21 cellular contexts compared by ENCODE assay signal in genomic region chr4:109408711-109409110, GRCh38. TPM values are rescaled to one million over a fixed set of nuclear protein-coding genes. Genes with fewer than 3 reads are reported as not detected.
DNase-seq lines count a peak whose midpoint lies in the region; TF ChIP-seq lines count a peak whose summit lies in the region.
"Had no signal": no experiment of that assay in that cellular context is flagged by ENCODE, and none has a peak within 500 bp of the region (broad histone marks: within the 10 kb centered on the region; RNA-seq: fewer than 3 reads in every experiment).

No MANE protein-coding gene starts in this region.

- no peaks in the 10 kb centered on the region for H3K9me3 Mint-ChIP-seq in neural crest cell
- no peaks in the 10 kb centered on the region for H3K9me3 Mint-ChIP-seq in activated CD4-positive, alpha-beta T cell treated with anti-CD3 and anti-CD28 coated beads, Interleukin-2, amount 10 ng/mL, durations not matched to agents 24 days and 14 days
- H3K9me3 Mint-ChIP-seq: CD4-positive, CD25-positive, alpha-beta regulatory T cell; T-cell had no signal

- no peak overlapping the region for H3K4me3 Mint-ChIP-seq in neural crest cell
- H3K4me3 Mint-ChIP-seq in activated CD4-positive, alpha-beta T cell treated with anti-CD3 and anti-CD28 coated beads, Interleukin-2, amount 10 ng/mL, durations not matched to agents 24 days and 14 days: no peak overlapping the region
- H3K4me3 Mint-ChIP-seq: CD4-positive, CD25-positive, alpha-beta regulatory T cell; T-cell had no signal

- TF ChIP-seq CTCF in neural crest cell (conservative IDR thresholded peaks at IDR 0.05): no peak

- DNase-seq in ELR (ENCODE audit: low read depth): peak; percentile 62
- DNase-seq in adipocyte (ENCODE audit: low read depth): peak; percentile 11
- DNase-seq in neural crest cell (ENCODE audit: low read depth, low spot score): no peak
- DNase-seq in HuH-7.5 (ENCODE audit: low spot score): no peak
- DNase-seq in activated CD4-positive, alpha-beta T cell treated with anti-CD3 and anti-CD28 coated beads, Interleukin-2, amount 10 ng/mL, durations not matched to agents 24 days and 14 days: no peak
- DNase-seq in NOMO-1 (lab: John Stamatoyannopoulos, UW; ENCODE audit: unreplicated experiment in 2 of 2): no peak
- no peak for DNase-seq in NCI-H2029 treated with DMSO at 0.1 percent for 48 hours (lab: John Stamatoyannopoulos, UW)
- DNase-seq: ACHN; Caco-2; CD4-positive, CD25-positive, alpha-beta regulatory T cell; DMS153; MV-4-11; NCI-H1417 treated with DMSO at 0.1 percent for 48 hours; NCI-H1930; NCI-H2171; NCI-H446 treated with DMSO at 0.1 percent for 48 hours; NCI-H82; Right ventricle myocardium superior; T-cell had no signal

- no peaks in the 10 kb centered on the region for H3K36me3 Mint-ChIP-seq in neural crest cell (ENCODE audit: low read depth)
- H3K36me3 Mint-ChIP-seq in activated CD4-positive, alpha-beta T cell treated with anti-CD3 and anti-CD28 coated beads, Interleukin-2, amount 10 ng/mL, durations not matched to agents 24 days and 14 days (ENCODE audit: low read depth): no peaks in the 10 kb centered on the region
- H3K36me3 Mint-ChIP-seq: T-cell had no signal

- intact Hi-C loops in activated CD4-positive, alpha-beta T cell treated with anti-CD3 and anti-CD28 coated beads, Interleukin-2, amount 10 ng/mL, durations not matched to agents 24 days and 14 days (cut with micrococcal nuclease): loop anchor here (10.0 kb wide), 2 partner anchors 754 to 1394 kb away; partner anchors contain the start of gene OSTC

- no peaks in the 10 kb centered on the region for H3K27me3 Mint-ChIP-seq in neural crest cell (ENCODE audit: low read depth)
- H3K27me3 Mint-ChIP-seq in activated CD4-positive, alpha-beta T cell treated with anti-CD3 and anti-CD28 coated beads, Interleukin-2, amount 10 ng/mL, durations not matched to agents 24 days and 14 days: peaks cover 11% of the 10 kb centered on the region

- no peak overlapping the region for H3K9ac ChIP-seq in HUES6 (ENCODE audit: low read length)
- H3K9ac ChIP-seq in adipocyte (ENCODE audit: low read length): no peak overlapping the region

- H3K4me3 ChIP-seq in HUES6 (ENCODE audit: low read depth, low read length) (no peak overlapping the region), adipocyte (ENCODE audit: low read length) (no peak overlapping the region)
- H3K4me3 ChIP-seq: SK-N-MC had no signal

- H3K27ac ChIP-seq in HUES6 (ENCODE audit: low read depth, low read length): peak overlapping the region; percentile 33; the same call in 1 of the 2 replicates
- H3K27ac ChIP-seq: SK-N-MC had no signal

- H3K4me1 ChIP-seq in HUES6 (ENCODE audit: control insufficient read depth, insufficient read depth, low read length) (peaks cover 39% of the 10 kb centered on the region), adipocyte (ENCODE audit: control insufficient read depth, insufficient read depth, low read length) (peaks cover 14% of the 10 kb centered on the region)
- H3K4me1 ChIP-seq: Caco-2 had no signal

- peaks cover 5% of the 10 kb centered on the region for H3K4me1 Mint-ChIP-seq in neural crest cell
- no peaks in the 10 kb centered on the region for H3K4me1 Mint-ChIP-seq in activated CD4-positive, alpha-beta T cell treated with anti-CD3 and anti-CD28 coated beads, Interleukin-2, amount 10 ng/mL, durations not matched to agents 24 days and 14 days
- H3K4me1 Mint-ChIP-seq: T-cell had no signal

- no peaks in the 10 kb centered on the region for H3K36me3 ChIP-seq in HUES6 (ENCODE audit: control insufficient read depth, insufficient read depth, low read length)
- H3K36me3 ChIP-seq in adipocyte (ENCODE audit: control insufficient read depth, insufficient read depth, low read length, severe bottlenecking): no peaks in the 10 kb centered on the region

- peak overlapping the region; percentile 3 for H3K27ac Mint-ChIP-seq in neural crest cell (ENCODE audit: unreplicated experiment)
- no peak overlapping the region for H3K27ac Mint-ChIP-seq in activated CD4-positive, alpha-beta T cell treated with anti-CD3 and anti-CD28 coated beads, Interleukin-2, amount 10 ng/mL, durations not matched to agents 24 days and 14 days
- H3K27ac Mint-ChIP-seq: CD4-positive, CD25-positive, alpha-beta regulatory T cell; T-cell had no signal

- H3K27me3 ChIP-seq in HUES6 (ENCODE audit: control insufficient read depth, insufficient read depth, low read length): no peaks in the 10 kb centered on the region
- H3K27me3 ChIP-seq in adipocyte (replicated peaks; ENCODE audit: control insufficient read depth, insufficient read depth, low read length): no peaks in the 10 kb centered on the region

- H3K9me3 ChIP-seq in HUES6 (ENCODE audit: control insufficient read depth, insufficient read depth, low read depth, low read length) (no peaks in the 10 kb centered on the region), adipocyte (ENCODE audit: control insufficient read depth, low read length) (no peaks in the 10 kb centered on the region)
- H3K9me3 ChIP-seq: Caco-2 had no signal

RNA-seq across cellular contexts. Expression of gene SEC24B, which starts 24.9 kb away (rescaled TPM):
- 31.7 and 33.4 TPM in 2 replicates for total RNA-seq in neural crest cell
- total RNA-seq in activated CD4-positive, alpha-beta T cell treated with anti-CD3 and anti-CD28 coated beads, Interleukin-2, amount 10 ng/mL, durations not matched to agents 24 days and 14 days: 32.5 and 33.6 TPM in 2 replicates

Comparison
In these comparisons a context has a peak if more than half of its experiments do, and no peak if none do; other contexts are left out.
1. DNase-seq: peak in ELR (single experiment) and adipocyte (single experiment); none in neural crest cell (single experiment), HuH-7.5 (single experiment), activated CD4-positive, alpha-beta T cell treated with anti-CD3 and anti-CD28 coated beads, Interleukin-2, amount 10 ng/mL, durations not matched to agents 24 days and 14 days (single experiment), NOMO-1 (0 of 2) and NCI-H2029 treated with DMSO at 0.1 percent for 48 hours (single experiment).